In the genomic region with DNA sequence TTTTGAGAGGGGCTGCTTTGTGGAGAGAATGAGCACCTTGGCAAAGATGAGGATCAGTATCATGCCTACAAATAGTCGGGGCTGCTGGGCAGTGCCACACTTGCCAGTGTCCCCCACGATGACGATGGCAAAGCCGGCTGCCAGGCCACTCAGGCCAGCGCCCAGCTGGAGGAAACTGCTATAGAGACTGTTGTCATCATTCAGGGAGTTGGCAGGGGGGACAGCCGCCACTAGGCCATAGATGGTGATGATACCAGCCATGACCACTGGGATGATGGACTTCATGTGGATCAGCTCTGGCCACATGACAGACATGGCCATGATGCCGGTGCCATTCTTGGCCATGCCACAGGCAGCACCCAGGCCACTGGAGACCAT, we compare ENCODE assay signal across 1 cellular context.
TF ChIP-seq lines count a peak whose summit lies in the region.

No MANE protein-coding gene starts in this region.

TF ChIP-seq in H1, 55 proteins besides CTCF, POLR2A, EP300 and RAD21:
- TF ChIP-seq CBX5 (IDR thresholded peaks at IDR 0.05; ENCODE audit: low read depth, low read length) (no peak), RXRA (IDR thresholded peaks at IDR 0.05; ENCODE audit: insufficient read depth, low read depth, low read length) (no peak), EZH2 (IDR thresholded peaks at IDR 0.05; ENCODE audit: low read depth, low read length, severe bottlenecking) (no peak), BACH1 (IDR thresholded peaks at IDR 0.05; ENCODE audit: low read length) (no peak), PHF8 (conservative IDR thresholded peaks at IDR 0.05; ENCODE audit: low read depth, low read length) (no peak), KDM1A (IDR thresholded peaks at IDR 0.05; ENCODE audit: borderline replicate concordance, low read length) (no peak), ATF3 (IDR thresholded peaks at IDR 0.05; ENCODE audit: insufficient read depth, low read depth, low read length) (no peak), CHD1 (IDR thresholded peaks at IDR 0.05; ENCODE audit: low read depth, low read length) (no peak)
- TF ChIP-seq, protein P1, sequence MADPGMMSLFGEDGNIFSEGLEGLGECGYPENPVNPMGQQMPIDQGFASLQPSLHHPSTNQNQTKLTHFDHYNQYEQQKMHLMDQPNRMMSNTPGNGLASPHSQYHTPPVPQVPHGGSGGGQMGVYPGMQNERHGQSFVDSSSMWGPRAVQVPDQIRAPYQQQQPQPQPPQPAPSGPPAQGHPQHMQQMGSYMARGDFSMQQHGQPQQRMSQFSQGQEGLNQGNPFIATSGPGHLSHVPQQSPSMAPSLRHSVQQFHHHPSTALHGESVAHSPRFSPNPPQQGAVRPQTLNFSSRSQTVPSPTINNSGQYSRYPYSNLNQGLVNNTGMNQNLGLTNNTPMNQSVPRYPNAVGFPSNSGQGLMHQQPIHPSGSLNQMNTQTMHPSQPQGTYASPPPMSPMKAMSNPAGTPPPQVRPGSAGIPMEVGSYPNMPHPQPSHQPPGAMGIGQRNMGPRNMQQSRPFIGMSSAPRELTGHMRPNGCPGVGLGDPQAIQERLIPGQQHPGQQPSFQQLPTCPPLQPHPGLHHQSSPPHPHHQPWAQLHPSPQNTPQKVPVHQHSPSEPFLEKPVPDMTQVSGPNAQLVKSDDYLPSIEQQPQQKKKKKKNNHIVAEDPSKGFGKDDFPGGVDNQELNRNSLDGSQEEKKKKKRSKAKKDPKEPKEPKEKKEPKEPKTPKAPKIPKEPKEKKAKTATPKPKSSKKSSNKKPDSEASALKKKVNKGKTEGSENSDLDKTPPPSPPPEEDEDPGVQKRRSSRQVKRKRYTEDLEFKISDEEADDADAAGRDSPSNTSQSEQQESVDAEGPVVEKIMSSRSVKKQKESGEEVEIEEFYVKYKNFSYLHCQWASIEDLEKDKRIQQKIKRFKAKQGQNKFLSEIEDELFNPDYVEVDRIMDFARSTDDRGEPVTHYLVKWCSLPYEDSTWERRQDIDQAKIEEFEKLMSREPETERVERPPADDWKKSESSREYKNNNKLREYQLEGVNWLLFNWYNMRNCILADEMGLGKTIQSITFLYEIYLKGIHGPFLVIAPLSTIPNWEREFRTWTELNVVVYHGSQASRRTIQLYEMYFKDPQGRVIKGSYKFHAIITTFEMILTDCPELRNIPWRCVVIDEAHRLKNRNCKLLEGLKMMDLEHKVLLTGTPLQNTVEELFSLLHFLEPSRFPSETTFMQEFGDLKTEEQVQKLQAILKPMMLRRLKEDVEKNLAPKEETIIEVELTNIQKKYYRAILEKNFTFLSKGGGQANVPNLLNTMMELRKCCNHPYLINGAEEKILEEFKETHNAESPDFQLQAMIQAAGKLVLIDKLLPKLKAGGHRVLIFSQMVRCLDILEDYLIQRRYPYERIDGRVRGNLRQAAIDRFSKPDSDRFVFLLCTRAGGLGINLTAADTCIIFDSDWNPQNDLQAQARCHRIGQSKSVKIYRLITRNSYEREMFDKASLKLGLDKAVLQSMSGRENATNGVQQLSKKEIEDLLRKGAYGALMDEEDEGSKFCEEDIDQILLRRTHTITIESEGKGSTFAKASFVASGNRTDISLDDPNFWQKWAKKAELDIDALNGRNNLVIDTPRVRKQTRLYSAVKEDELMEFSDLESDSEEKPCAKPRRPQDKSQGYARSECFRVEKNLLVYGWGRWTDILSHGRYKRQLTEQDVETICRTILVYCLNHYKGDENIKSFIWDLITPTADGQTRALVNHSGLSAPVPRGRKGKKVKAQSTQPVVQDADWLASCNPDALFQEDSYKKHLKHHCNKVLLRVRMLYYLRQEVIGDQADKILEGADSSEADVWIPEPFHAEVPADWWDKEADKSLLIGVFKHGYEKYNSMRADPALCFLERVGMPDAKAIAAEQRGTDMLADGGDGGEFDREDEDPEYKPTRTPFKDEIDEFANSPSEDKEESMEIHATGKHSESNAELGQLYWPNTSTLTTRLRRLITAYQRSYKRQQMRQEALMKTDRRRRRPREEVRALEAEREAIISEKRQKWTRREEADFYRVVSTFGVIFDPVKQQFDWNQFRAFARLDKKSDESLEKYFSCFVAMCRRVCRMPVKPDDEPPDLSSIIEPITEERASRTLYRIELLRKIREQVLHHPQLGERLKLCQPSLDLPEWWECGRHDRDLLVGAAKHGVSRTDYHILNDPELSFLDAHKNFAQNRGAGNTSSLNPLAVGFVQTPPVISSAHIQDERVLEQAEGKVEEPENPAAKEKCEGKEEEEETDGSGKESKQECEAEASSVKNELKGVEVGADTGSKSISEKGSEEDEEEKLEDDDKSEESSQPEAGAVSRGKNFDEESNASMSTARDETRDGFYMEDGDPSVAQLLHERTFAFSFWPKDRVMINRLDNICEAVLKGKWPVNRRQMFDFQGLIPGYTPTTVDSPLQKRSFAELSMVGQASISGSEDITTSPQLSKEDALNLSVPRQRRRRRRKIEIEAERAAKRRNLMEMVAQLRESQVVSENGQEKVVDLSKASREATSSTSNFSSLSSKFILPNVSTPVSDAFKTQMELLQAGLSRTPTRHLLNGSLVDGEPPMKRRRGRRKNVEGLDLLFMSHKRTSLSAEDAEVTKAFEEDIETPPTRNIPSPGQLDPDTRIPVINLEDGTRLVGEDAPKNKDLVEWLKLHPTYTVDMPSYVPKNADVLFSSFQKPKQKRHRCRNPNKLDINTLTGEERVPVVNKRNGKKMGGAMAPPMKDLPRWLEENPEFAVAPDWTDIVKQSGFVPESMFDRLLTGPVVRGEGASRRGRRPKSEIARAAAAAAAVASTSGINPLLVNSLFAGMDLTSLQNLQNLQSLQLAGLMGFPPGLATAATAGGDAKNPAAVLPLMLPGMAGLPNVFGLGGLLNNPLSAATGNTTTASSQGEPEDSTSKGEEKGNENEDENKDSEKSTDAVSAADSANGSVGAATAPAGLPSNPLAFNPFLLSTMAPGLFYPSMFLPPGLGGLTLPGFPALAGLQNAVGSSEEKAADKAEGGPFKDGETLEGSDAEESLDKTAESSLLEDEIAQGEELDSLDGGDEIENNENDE (IDR thresholded peaks at IDR 0.05; ENCODE audit: insufficient replicate concordance, low read length) = no peak
